10 cellular contexts compared by ENCODE assay signal in genomic region chr17:59377410-59377809, GRCh38. TPM values are rescaled to one million over a fixed set of nuclear protein-coding genes. Genes with fewer than 3 reads are reported as not detected.
DNase-seq lines count a peak whose midpoint lies in the region; ATAC-seq, FAIRE-seq and TF ChIP-seq lines count a peak whose summit lies in the region.
"Had no signal": no experiment of that assay in that cellular context is flagged by ENCODE, and none has a peak within 500 bp of the region (broad histone marks: within the 10 kb centered on the region; RNA-seq: fewer than 3 reads in every experiment).

No MANE protein-coding gene starts in this region.

- FAIRE-seq in GM19239 (lab: Jason Lieb, UNC) = no peak

- peak; percentile 61 for DNase-seq in NCI-H82 (lab: John Stamatoyannopoulos, UW)
- DNase-seq in NCI-H82 treated with DMSO at 0.1 percent for 48 hours (lab: John Stamatoyannopoulos, UW; ENCODE audit: unreplicated experiment) = no peak
- DNase-seq in hepatic stellate cell (ENCODE audit: low spot score) = peak; percentile 54
- DNase-seq in NOMO-1 treated with dmso at 0.1 percent for 144 hours (lab: John Stamatoyannopoulos, UW; ENCODE audit: unreplicated experiment) = no peak
- no peak for DNase-seq in GM19239 (ENCODE audit: insufficient read length, low spot score)
- DNase-seq in mucosa of gallbladder (ENCODE audit: low spot score) = no peak
- DNase-seq: activated T-cell treated with anti-CD3 and anti-CD28 coated beads, Interleukin-2, amount 50 U/mL, for 48 hours; SW 1271 had no signal

- peak overlapping the region; percentile 99 for H3K27ac ChIP-seq in temporal lobe (ENCODE audit: low read depth, low read length)

- peak; percentile 69 for ATAC-seq in SK-N-SH treated with all-trans-retinoic acid at 6 μM for 48 hours

TF ChIP-seq in SK-N-SH treated with all-trans-retinoic acid at 6 μM for 48 hours, 23 proteins besides CTCF, POLR2A, EP300 and RAD21:
- TF ChIP-seq OSR1 (CRISPR knock-in tag; IDR thresholded peaks at IDR 0.05) (no peak), RARB (CRISPR knock-in tag; IDR thresholded peaks at IDR 0.05) (no peak), TCF4 (CRISPR knock-in tag; IDR thresholded peaks at IDR 0.05; ENCODE audit: borderline replicate concordance) (peak; percentile 39; the same call in 1 of the 2 replicates), TOX (CRISPR knock-in tag; IDR thresholded peaks at IDR 0.05; ENCODE audit: borderline replicate concordance) (no peak), ZFP30 (CRISPR knock-in tag; IDR thresholded peaks at IDR 0.05) (no peak), PATZ1 (CRISPR knock-in tag; IDR thresholded peaks at IDR 0.05; ENCODE audit: borderline replicate concordance) (no peak), ZNF70 (CRISPR knock-in tag; IDR thresholded peaks at IDR 0.05) (no peak), TSHZ2 (CRISPR knock-in tag; IDR thresholded peaks at IDR 0.05) (0 out of 2 replicates have a peak, but pooled peaks have one; percentile 32), CSRNP3 (CRISPR knock-in tag; IDR thresholded peaks at IDR 0.05) (no peak), SNAI2 (CRISPR knock-in tag; IDR thresholded peaks at IDR 0.05) (0 out of 2 replicates have a peak, but pooled peaks have one; percentile 52)

RNA-seq across cellular contexts. Expression of gene YPEL2, which starts 46.0 kb away (rescaled TPM):
- total RNA-seq in temporal lobe (7.4 TPM), mucosa of gallbladder (75.2 TPM)

Comparison
In these comparisons a context has a peak if more than half of its experiments do, and no peak if none do; other contexts are left out.
1. DNase-seq: peak in NCI-H82 (single experiment) and hepatic stellate cell (single experiment); none in NCI-H82 treated with DMSO at 0.1 percent for 48 hours (single experiment), NOMO-1 treated with dmso at 0.1 percent for 144 hours (single experiment), GM19239 (single experiment) and mucosa of gallbladder (single experiment).